Comparison of ENCODE assay signal across 22 cellular contexts in genomic region chr2:214750529-214750928, GRCh38. TPM values are rescaled to one million over a fixed set of nuclear protein-coding genes. Genes with fewer than 3 reads are reported as not detected.
DNase-seq lines count a peak whose midpoint lies in the region; ATAC-seq and TF ChIP-seq lines count a peak whose summit lies in the region.
"Had no signal": no experiment of that assay in that cellular context is flagged by ENCODE, and none has a peak within 500 bp of the region (broad histone marks: within the 10 kb centered on the region; RNA-seq: fewer than 3 reads in every experiment).

No MANE protein-coding gene starts in this region.

- DNase-seq in cardiac muscle cell (ENCODE audit: low read depth in 1 of 2, low spot score in 1 of 2), result no peak
- no peak for DNase-seq in Right ventricle myocardium inferior (ENCODE audit: missing footprints)
- DNase-seq in C1 segment of cervical spinal cord (lab: John Stamatoyannopoulos, UW), result no peak
- no peak for DNase-seq in putamen (ENCODE audit: low spot score)
- no peak for DNase-seq in NCI-H187 (lab: John Stamatoyannopoulos, UW)
- DNase-seq: 8988T, BE2C, Calu3, DMS53, H9, NCI-H1417 treated with DMSO at 0.1 percent for 48 hours, NCI-H2029 treated with DMSO at 0.1 percent for 48 hours, NCI-H2171 treated with DMSO at 0.1 percent for 48 hours, NCI-H748 treated with DMSO at 0.1 percent for 48 hours, RPMI8226, SJCRH30, T-helper 17 cell had no signal

- no peak overlapping the region for H3K4me3 Mint-ChIP-seq in activated T-helper 17 cell treated with anti-CD3 and anti-CD28 coated beads, Interleukin-2, amount 50 U/mL, for 72 hours
- H3K4me3 Mint-ChIP-seq: CD4-positive, alpha-beta memory T cell; H9; T-helper 17 cell had no signal

- no peaks in the 10 kb centered on the region for H3K9me3 Mint-ChIP-seq in activated T-helper 17 cell treated with anti-CD3 and anti-CD28 coated beads, Interleukin-2, amount 50 U/mL, for 72 hours
- H3K9me3 Mint-ChIP-seq: CD4-positive, alpha-beta memory T cell; H9 had no signal

- H3K4me1 Mint-ChIP-seq in activated T-helper 17 cell treated with anti-CD3 and anti-CD28 coated beads, Interleukin-2, amount 50 U/mL, for 72 hours, result no peaks in the 10 kb centered on the region
- H3K4me1 Mint-ChIP-seq: H9 had no signal

- intact Hi-C loops in Right ventricle myocardium inferior (cut with DNase I), result no loop called here

- no peaks in the 10 kb centered on the region for H3K9me3 ChIP-seq in cardiac muscle cell (ENCODE audit: low read depth)
- H3K9me3 ChIP-seq: BE2C, SJCRH30 had no signal

- no peaks in the 10 kb centered on the region for H3K27me3 ChIP-seq in cardiac muscle cell
- H3K27me3 ChIP-seq: BE2C, SJCRH30 had no signal

- TF ChIP-seq CTCF in cardiac muscle cell (IDR thresholded peaks at IDR 0.05; ENCODE audit: low read depth, low read length), result no peak

- H3K27me3 Mint-ChIP-seq in activated T-helper 17 cell treated with anti-CD3 and anti-CD28 coated beads, Interleukin-2, amount 50 U/mL, for 72 hours, result no peaks in the 10 kb centered on the region
- H3K27me3 Mint-ChIP-seq: CD4-positive, alpha-beta memory T cell; T-helper 17 cell had no signal

- peak overlapping the region; percentile 3 for H3K27ac Mint-ChIP-seq in activated T-helper 17 cell treated with anti-CD3 and anti-CD28 coated beads, Interleukin-2, amount 50 U/mL, for 72 hours
- H3K27ac Mint-ChIP-seq: T-helper 17 cell had no signal

- H3K27ac ChIP-seq in cardiac muscle cell, result peak overlapping the region; percentile 24
- H3K27ac ChIP-seq: SJCRH30 had no signal

- H3K4me3 ChIP-seq in cardiac muscle cell, result no peak overlapping the region
- H3K4me3 ChIP-seq: K562, SJCRH30 had no signal

- H3K36me3 ChIP-seq in cardiac muscle cell, result peaks cover 11% of the 10 kb centered on the region

- ATAC-seq in Right ventricle myocardium inferior (no peak), HG02623 (IDR thresholded peaks at IDR 0.05; ENCODE audit: unreplicated experiment) (peak; percentile 44), GM19452 (IDR thresholded peaks at IDR 0.05; ENCODE audit: unreplicated experiment) (no peak)
- ATAC-seq in activated T-helper 17 cell treated with anti-CD3 and anti-CD28 coated beads, Interleukin-2, amount 50 U/mL, for 72 hours (replicated peaks), result peak; percentile 45
- ATAC-seq: K562, T-helper 17 cell had no signal

- H3K36me3 Mint-ChIP-seq in activated T-helper 17 cell treated with anti-CD3 and anti-CD28 coated beads, Interleukin-2, amount 50 U/mL, for 72 hours (ENCODE audit: low read depth), result peaks cover 67% of the 10 kb centered on the region

- H3K4me1 ChIP-seq in cardiac muscle cell (ENCODE audit: low read depth), result peaks cover 6% of the 10 kb centered on the region
- H3K4me1 ChIP-seq: BE2C, SJCRH30 had no signal

RNA-seq across cellular contexts. Expression of gene BARD1, which starts 59.0 kb away (rescaled TPM):
- total RNA-seq in cardiac muscle cell (18.0 and 18.8 TPM in 2 replicates), Right ventricle myocardium inferior (8.4 TPM)
- polyA plus RNA-seq in cardiac muscle cell, result 9.9 and 18.4 TPM in 2 replicates
- 10 to 100 TPM; 22.3 to 30.8 TPM for total RNA-seq in activated T-helper 17 cell treated with anti-CD3 and anti-CD28 coated beads, Interleukin-2, amount 50 U/mL, for 72 hours

Comparison
In these comparisons a context has a peak if more than half of its experiments do, and no peak if none do; other contexts are left out.
1. ATAC-seq: peak in HG02623 (single experiment) and activated T-helper 17 cell treated with anti-CD3 and anti-CD28 coated beads, Interleukin-2, amount 50 U/mL, for 72 hours (single experiment); none in Right ventricle myocardium inferior (single experiment) and GM19452 (single experiment).